ENCODE assay signal across 7 cellular contexts in genomic region chr17:47969975-47970724, GRCh38. TPM values are rescaled to one million over a fixed set of nuclear protein-coding genes. Genes with fewer than 3 reads are reported as not detected.
A peak's percentile ranks its signal among the peaks of the same experiment; 100 is the strongest.
DNase-seq lines count a peak whose midpoint lies in the region; ATAC-seq, FAIRE-seq and TF ChIP-seq lines count a peak whose summit lies in the region.

No MANE protein-coding gene starts in this region.

- peak overlapping the region; percentile 79 for H3K4me2 ChIP-seq in keratinocyte (ENCODE audit: control insufficient read depth, extremely low read depth, insufficient read depth, low read depth, low read length)

- dilution Hi-C loops in keratinocyte (cut with MboI; ENCODE audit: extremely low pct_ligation_motif_present, low sequenced_read_pairs) = no loop called here

- H3K4me3 Mint-ChIP-seq in HFFc6 = peak overlapping the region; percentile 97
- peak overlapping the region; percentile 96 for H3K4me3 Mint-ChIP-seq in activated T-cell treated with anti-CD3 and anti-CD28 coated beads, Interleukin-2, amount 50 U/mL, for 4 hours

- H3K27me3 ChIP-seq in keratinocyte (ENCODE audit: control insufficient read depth, extremely low read depth, insufficient read depth, low read length) (no peaks in the 10 kb centered on the region), subcutaneous abdominal adipose tissue (ENCODE audit: control insufficient read depth in 5 of 5, insufficient read depth in 4 of 5, low read length in 5 of 5) (no peaks in the 10 kb centered on the region)

- peaks cover 27% of the 10 kb centered on the region for H3K4me1 ChIP-seq in keratinocyte (ENCODE audit: control insufficient read depth, extremely low read depth, insufficient read depth, low read length)
- peaks cover 0 to 21% (median 20%) of the 10 kb centered on the region in 5 donors for H3K4me1 ChIP-seq in subcutaneous abdominal adipose tissue (ENCODE audit: control insufficient read depth in 5 of 5, insufficient read depth in 5 of 5, low read length in 5 of 5)

- H3K27me3 Mint-ChIP-seq in HFFc6 (ENCODE audit: insufficient read depth) = no peaks in the 10 kb centered on the region
- no peaks in the 10 kb centered on the region for H3K27me3 Mint-ChIP-seq in activated T-cell treated with anti-CD3 and anti-CD28 coated beads, Interleukin-2, amount 50 U/mL, for 4 hours (ENCODE audit: low read depth)

- no peaks in the 10 kb centered on the region for H4K20me1 ChIP-seq in keratinocyte (ENCODE audit: control insufficient read depth, extremely low read depth, insufficient read depth, low read length)

- H3K36me3 ChIP-seq in keratinocyte (ENCODE audit: control insufficient read depth in 2 of 2, extremely low read depth in 1 of 2, insufficient read depth in 2 of 2, low read length in 2 of 2) = peaks cover 2 to 5% of the 10 kb centered on the region in 2 experiments
- peaks cover 2 to 18% (median 16%) of the 10 kb centered on the region in 5 donors for H3K36me3 ChIP-seq in subcutaneous abdominal adipose tissue (ENCODE audit: control insufficient read depth in 5 of 5, insufficient read depth in 5 of 5, low read length in 5 of 5)

- DNase-seq in HFFc6 = no peak
- DNase-seq in activated T-cell treated with anti-CD3 and anti-CD28 coated beads, Interleukin-2, amount 50 U/mL, for 4 hours = no peak
- no peak for DNase-seq in keratinocyte (ENCODE audit: low read depth, low spot score)
- no peak for DNase-seq in NCI-H2107 (lab: John Stamatoyannopoulos, UW)
- no peak for DNase-seq in COLO829 (ENCODE audit: low spot score)
- DNase-seq in Kasumi-1 (lab: John Stamatoyannopoulos, UW) = no peak

- no peaks in the 10 kb centered on the region for H3K36me3 Mint-ChIP-seq in HFFc6 (ENCODE audit: low read depth)
- H3K36me3 Mint-ChIP-seq in activated T-cell treated with anti-CD3 and anti-CD28 coated beads, Interleukin-2, amount 50 U/mL, for 4 hours (ENCODE audit: insufficient read depth) = peaks cover 5% of the 10 kb centered on the region

- H3K9me3 Mint-ChIP-seq in HFFc6 = no peaks in the 10 kb centered on the region
- H3K9me3 Mint-ChIP-seq in activated T-cell treated with anti-CD3 and anti-CD28 coated beads, Interleukin-2, amount 50 U/mL, for 4 hours = no peaks in the 10 kb centered on the region

- H3K4me3 ChIP-seq in keratinocyte (ENCODE audit: control insufficient read depth in 2 of 3, extremely low read depth in 1 of 3, insufficient read depth in 2 of 3, low read depth in 1 of 3, low read length in 3 of 3) (peak overlapping the region in 1 of 3 experiments; percentile 48), subcutaneous abdominal adipose tissue (ENCODE audit: low read depth in 1 of 5, low read length in 5 of 5) (peak overlapping the region; percentile 57 to 100 (median 72))

- H3K9ac ChIP-seq in keratinocyte (ENCODE audit: control insufficient read depth, extremely low read depth, insufficient read depth, low read length) = peak overlapping the region; percentile 18
- H3K9ac ChIP-seq in subcutaneous abdominal adipose tissue (ENCODE audit: low read length in 5 of 5) = peak overlapping the region in 2 of 5 donors; percentile 9 to 44

- no peaks in the 10 kb centered on the region for H3K9me1 ChIP-seq in keratinocyte (ENCODE audit: control insufficient read depth, extremely low read depth, insufficient read depth, low read length)

- H3K27ac Mint-ChIP-seq in HFFc6 = peak overlapping the region; percentile 34

- H3K9me3 ChIP-seq in keratinocyte (ENCODE audit: control insufficient read depth, low read depth, low read length) = no peaks in the 10 kb centered on the region
- no peaks in the 10 kb centered on the region for H3K9me3 ChIP-seq in subcutaneous abdominal adipose tissue (ENCODE audit: control insufficient read depth in 5 of 5, low read length in 5 of 5)

- no peak for TF ChIP-seq CTCF in HFFc6 (IDR thresholded peaks at IDR 0.05)
- TF ChIP-seq CTCF in keratinocyte (optimal IDR thresholded peaks at IDR 0.05 in 1 of 3, IDR thresholded peaks at IDR 0.05 in 1 of 3, conservative IDR thresholded peaks at IDR 0.05 in 1 of 3; ENCODE audit: extremely low read depth in 1 of 3, insufficient read depth in 2 of 3, low read length in 3 of 3) = no peak

- no peak for FAIRE-seq in keratinocyte (lab: Jason Lieb, UNC)

- H3K27ac ChIP-seq in keratinocyte (ENCODE audit: control insufficient read depth, insufficient read depth, low read length) (peak overlapping the region; percentile 31), subcutaneous abdominal adipose tissue (ENCODE audit: low read depth, low read length) (no peak overlapping the region)

- H3K4me1 Mint-ChIP-seq in HFFc6 (ENCODE audit: low read depth) = peaks cover 38% of the 10 kb centered on the region
- H3K4me1 Mint-ChIP-seq in activated T-cell treated with anti-CD3 and anti-CD28 coated beads, Interleukin-2, amount 50 U/mL, for 4 hours (ENCODE audit: low read depth) = peaks cover 25% of the 10 kb centered on the region

- H2AFZ ChIP-seq in keratinocyte (ENCODE audit: control insufficient read depth, low read length) = peak overlapping the region; percentile 95

- H3K79me2 ChIP-seq in keratinocyte (ENCODE audit: control insufficient read depth, insufficient read depth, low read length) = peaks cover 10% of the 10 kb centered on the region

- ATAC-seq in activated T-cell treated with anti-CD3 and anti-CD28 coated beads, Interleukin-2, amount 50 U/mL, for 4 hours = no peak

RNA-seq across cellular contexts. Expression of gene CDK5RAP3, which starts 0.8 kb away (rescaled TPM):
- total RNA-seq in HFFc6 (2021; fragmentation: NEBNext Ultra II Directional; extraction: Animal tissue kit (Norgen Biotek cat#: 25700)) = 10 to 100 TPM; 78.4 to 91.3 (median 81.8) TPM
- total RNA-seq in activated T-cell treated with anti-CD3 and anti-CD28 coated beads, Interleukin-2, amount 50 U/mL, for 4 hours = 100 to 1,000 TPM; 145 to 159 (median 156) TPM
- 62.7 to 79.4 TPM (median 63.9 TPM) in 3 replicates for polyA plus RNA-seq in keratinocyte
- polyA plus RNA-seq in keratinocyte (2011; ENCODE audit: low read depth) = 69.5 TPM
- polyA plus RNA-seq in keratinocyte (2011; cell fraction: cytosol; rRNA removed) = 24.8 and 26.8 TPM in 2 replicates
- polyA plus RNA-seq in keratinocyte (2011; cell fraction: nucleus; rRNA removed) = 316 and 363 TPM in 2 replicates
- polyA plus RNA-seq in keratinocyte (2012; ENCODE audit: low replicate concordance) = 58.2 and 79.6 TPM in 2 replicates
- 39.3 to 66.2 TPM (median 50.9 TPM) in 3 replicates for polyA minus RNA-seq in keratinocyte
- 18.8 TPM for polyA minus RNA-seq in keratinocyte (2011; cell fraction: cytosol; rRNA and poly(A)+ RNA removed)
- polyA minus RNA-seq in keratinocyte (2011; cell fraction: nucleus; rRNA and poly(A)+ RNA removed) = 39.1 and 52.5 TPM in 2 replicates

RNA-seq across cellular contexts. Expression of gene PRR15L, which starts 12.5 kb away (rescaled TPM):
- total RNA-seq in HFFc6 (2021; fragmentation: NEBNext Ultra II Directional; extraction: Animal tissue kit (Norgen Biotek cat#: 25700)) = not detected
- total RNA-seq in activated T-cell treated with anti-CD3 and anti-CD28 coated beads, Interleukin-2, amount 50 U/mL, for 4 hours = under 1 TPM in 2 of 3 donors, not detected in 1; 0.14 to 0.29 TPM
- 0.06 to 0.24 TPM (median 0.16 TPM) in 3 replicates for polyA plus RNA-seq in keratinocyte
- polyA plus RNA-seq in keratinocyte (2011; ENCODE audit: low read depth) = not detected
- 0.06 and 0.28 TPM in 2 replicates for polyA plus RNA-seq in keratinocyte (2011; cell fraction: cytosol; rRNA removed)
- polyA plus RNA-seq in keratinocyte (2011; cell fraction: nucleus; rRNA removed) = 0.15 and 0.19 TPM in 2 replicates
- 0.11 and 0.48 TPM in 2 replicates for polyA plus RNA-seq in keratinocyte (2012; ENCODE audit: low replicate concordance)
- polyA minus RNA-seq in keratinocyte = not detected in 3 replicates
- not detected for polyA minus RNA-seq in keratinocyte (2011; cell fraction: cytosol; rRNA and poly(A)+ RNA removed)
- 0.78 TPM in 1 of 2 replicates, not detected in the other for polyA minus RNA-seq in keratinocyte (2011; cell fraction: nucleus; rRNA and poly(A)+ RNA removed)

RNA-seq across cellular contexts. Expression of gene PNPO, which starts 28.8 kb away (rescaled TPM):
- 10 to 100 TPM; 46.0 to 55.5 (median 51.1) TPM for total RNA-seq in HFFc6 (2021; fragmentation: NEBNext Ultra II Directional; extraction: Animal tissue kit (Norgen Biotek cat#: 25700))
- total RNA-seq in activated T-cell treated with anti-CD3 and anti-CD28 coated beads, Interleukin-2, amount 50 U/mL, for 4 hours = 10 to 100 TPM; 82.8 to 83.5 (median 83.2) TPM
- polyA plus RNA-seq in keratinocyte = 35.5 to 71.9 TPM (median 41.1 TPM) in 3 replicates
- polyA plus RNA-seq in keratinocyte (2011; ENCODE audit: low read depth) = 5.4 TPM
- polyA plus RNA-seq in keratinocyte (2011; cell fraction: cytosol; rRNA removed) = 41.4 and 45.0 TPM in 2 replicates
- polyA plus RNA-seq in keratinocyte (2011; cell fraction: nucleus; rRNA removed) = 31.6 and 37.0 TPM in 2 replicates
- polyA plus RNA-seq in keratinocyte (2012; ENCODE audit: low replicate concordance) = 19.8 and 30.0 TPM in 2 replicates
- 54.3 to 92.5 TPM (median 80.0 TPM) in 3 replicates for polyA minus RNA-seq in keratinocyte
- polyA minus RNA-seq in keratinocyte (2011; cell fraction: cytosol; rRNA and poly(A)+ RNA removed) = 65.0 TPM
- 19.4 and 26.8 TPM in 2 replicates for polyA minus RNA-seq in keratinocyte (2011; cell fraction: nucleus; rRNA and poly(A)+ RNA removed)
